In genomic region chr16:50683689-50684374, GRCh38 we compare ENCODE assay signal across 7 cellular contexts. TPM values are rescaled to one million over a fixed set of nuclear protein-coding genes. Genes with fewer than 3 reads are reported as not detected.
DNase-seq lines count a peak whose midpoint lies in the region; ATAC-seq and TF ChIP-seq lines count a peak whose summit lies in the region.

No MANE protein-coding gene starts in this region.

- H3K27me3 Mint-ChIP-seq in dendritic cell treated with granulocyte-macrophage colony-stimulating factor and Interleukin-4, amounts not matched to agents 40 ng/mL and 50 ng/mL, for 4 days = no peaks in the 10 kb centered on the region

- H3K36me3 ChIP-seq in OCI-LY3 (replicated peaks; ENCODE audit: low read depth, low read length) (no peaks in the 10 kb centered on the region), ascending aorta (no peaks in the 10 kb centered on the region)

- H2AFZ ChIP-seq in OCI-LY3 (ENCODE audit: low read depth, low read length) = no peak overlapping the region; the same call in 1 of the 2 replicates

- peak overlapping the region; percentile 75 for H3K4me2 ChIP-seq in OCI-LY3 (ENCODE audit: low read length)

- H3K4me1 ChIP-seq in OCI-LY3 (ENCODE audit: low read length) (peaks cover 53% of the 10 kb centered on the region), ascending aorta (no peaks in the 10 kb centered on the region)

- peak; percentile 53 for ATAC-seq in HG02763 (IDR thresholded peaks at IDR 0.05; ENCODE audit: unreplicated experiment)

- peak; percentile 40 for TF ChIP-seq POLR2A in GM18951 (IDR thresholded peaks at IDR 0.05; ENCODE audit: extremely low read depth, insufficient read depth, insufficient read length)

- H3K9ac ChIP-seq in OCI-LY3 (ENCODE audit: low read length) = peak overlapping the region; percentile 10; the same call in 1 of the 2 replicates

- H3K4me3 Mint-ChIP-seq in dendritic cell treated with granulocyte-macrophage colony-stimulating factor and Interleukin-4, amounts not matched to agents 40 ng/mL and 50 ng/mL, for 4 days = peak overlapping the region; percentile 65

- H3K9me3 ChIP-seq in OCI-LY3 (ENCODE audit: insufficient read depth, low read length) (no peaks in the 10 kb centered on the region), ascending aorta (no peaks in the 10 kb centered on the region)

- H3K27ac Mint-ChIP-seq in dendritic cell treated with granulocyte-macrophage colony-stimulating factor and Interleukin-4, amounts not matched to agents 40 ng/mL and 50 ng/mL, for 4 days = peak overlapping the region; percentile 90

- peaks cover 80% of the 10 kb centered on the region for H3K4me1 Mint-ChIP-seq in dendritic cell treated with granulocyte-macrophage colony-stimulating factor and Interleukin-4, amounts not matched to agents 40 ng/mL and 50 ng/mL, for 4 days (ENCODE audit: low read depth)

- no peaks in the 10 kb centered on the region for H3K9me3 Mint-ChIP-seq in dendritic cell treated with granulocyte-macrophage colony-stimulating factor and Interleukin-4, amounts not matched to agents 40 ng/mL and 50 ng/mL, for 4 days

- peak overlapping the region; percentile 41; the same call in 1 of the 2 replicates for H3K4me3 ChIP-seq in OCI-LY3 (ENCODE audit: low read length)
- no peak overlapping the region for H3K4me3 ChIP-seq in ascending aorta

- DNase-seq in A172 (ENCODE audit: low spot score) (no peak), occipital lobe (lab: John Stamatoyannopoulos, UW) (no peak), ascending aorta (ENCODE audit: low spot score in 2 of 2) (no peak)

- TF ChIP-seq CTCF in OCI-LY3 (IDR thresholded peaks at IDR 0.05; ENCODE audit: low read depth, low read length) (no peak), ascending aorta (IDR thresholded peaks at IDR 0.05) (no peak)

- in situ Hi-C loops in GM18951 (cut with MboI; ENCODE audit: low sequenced_read_pairs, unreplicated experiment) = no loop called here

- H4K20me1 ChIP-seq in OCI-LY3 (ENCODE audit: insufficient read depth, low read length) = no peaks in the 10 kb centered on the region

- no peaks in the 10 kb centered on the region for H3K79me2 ChIP-seq in OCI-LY3 (ENCODE audit: low read length)

- H3K36me3 Mint-ChIP-seq in dendritic cell treated with granulocyte-macrophage colony-stimulating factor and Interleukin-4, amounts not matched to agents 40 ng/mL and 50 ng/mL, for 4 days (ENCODE audit: low read depth) = peaks cover 18% of the 10 kb centered on the region

- intact Hi-C loops in dendritic cell treated with granulocyte-macrophage colony-stimulating factor and Interleukin-4, amounts not matched to agents 40 ng/mL and 50 ng/mL, for 4 days (cut with micrococcal nuclease) = loop anchor here (2.0 kb wide), 2 partner anchors 25 to 57 kb away; no protein-coding TSS in a partner anchor
- intact Hi-C loops in ascending aorta (cut with DNase I) = no loop called here

- H3K27ac ChIP-seq in OCI-LY3 (ENCODE audit: low read length) (peak overlapping the region; percentile 40), ascending aorta (no peak overlapping the region)

- H3K27me3 ChIP-seq in OCI-LY3 (ENCODE audit: low read depth, low read length) (no peaks in the 10 kb centered on the region), ascending aorta (no peaks in the 10 kb centered on the region)

RNA-seq across cellular contexts. Expression of gene SNX20, which starts 2.7 kb away (rescaled TPM):
- total RNA-seq in A172 (2014; rRNA removed; shearing (Covaris generic)) = not detected in 2 replicates
- total RNA-seq in occipital lobe = 0.16 TPM
- 3.2 TPM for total RNA-seq in ascending aorta

RNA-seq across cellular contexts. Expression of gene NOD2, which starts 9.6 kb away (rescaled TPM):
- total RNA-seq in A172 (2014; rRNA removed; shearing (Covaris generic)) = not detected in 2 replicates
- total RNA-seq in occipital lobe (0.16 TPM), ascending aorta (3.8 TPM)

RNA-seq across cellular contexts. Expression of gene CYLD, which starts 58.1 kb away (rescaled TPM):
- total RNA-seq in A172 (2014; rRNA removed; shearing (Covaris generic)) = 76.8 and 83.4 TPM in 2 replicates
- total RNA-seq in occipital lobe = 51.2 TPM
- total RNA-seq in ascending aorta = 33.2 TPM
